Comparison of ENCODE assay signal across 21 cellular contexts in the genomic region with DNA sequence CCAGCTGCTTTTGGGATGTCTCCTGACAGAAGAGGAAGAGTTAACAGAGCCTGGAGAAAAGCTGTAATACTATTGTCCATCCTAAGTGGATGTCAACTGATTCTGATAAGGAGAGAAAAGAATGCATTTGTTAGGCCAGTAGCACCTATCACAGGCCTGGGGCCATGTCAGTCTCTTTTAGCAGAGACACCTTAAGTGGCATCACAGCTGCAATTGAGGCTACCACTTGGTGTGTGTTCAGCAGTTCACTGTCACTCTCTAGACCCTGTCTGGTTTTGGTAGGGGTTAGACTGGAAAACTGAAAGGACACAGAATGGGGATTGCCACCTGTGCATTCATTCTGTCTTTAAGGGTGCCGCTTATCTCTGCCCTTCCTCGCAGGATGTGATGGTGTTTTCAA. TPM values are rescaled to one million over a fixed set of nuclear protein-coding genes. Genes with fewer than 3 reads are reported as not detected.
DNase-seq lines count a peak whose midpoint lies in the region; ATAC-seq and TF ChIP-seq lines count a peak whose summit lies in the region.
"Had no signal": no experiment of that assay in that cellular context is flagged by ENCODE, and none has a peak within 500 bp of the region (broad histone marks: within the 10 kb centered on the region; RNA-seq: fewer than 3 reads in every experiment).

No MANE protein-coding gene starts in this region.

- H3K14ac ChIP-seq in H9 (ENCODE audit: insufficient read depth, low read length) = no peak overlapping the region

- H3K4me3 ChIP-seq in MM.1S (ENCODE audit: low read length) (no peak overlapping the region), endodermal cell (ENCODE audit: low read length) (no peak overlapping the region), mesendoderm (ENCODE audit: low read length) (no peak overlapping the region), hepatocyte (no peak overlapping the region)
- H3K4me3 ChIP-seq: A549; BLaER1 treated with 17β-estradiol and CSF1 and Interleukin-3, amounts not matched to agents 10 nM and 100 nM had no signal

- H2AK5ac ChIP-seq in H9 (ENCODE audit: insufficient read length, low read length) (no peak overlapping the region), mesendoderm (ENCODE audit: low read length) (no peak overlapping the region)

- H3K27me3 Mint-ChIP-seq in H9 (ENCODE audit: low read depth) = no peaks in the 10 kb centered on the region
- H3K27me3 Mint-ChIP-seq in endodermal cell (ENCODE audit: insufficient read depth) = no peaks in the 10 kb centered on the region
- H3K27me3 Mint-ChIP-seq: CD4-positive, alpha-beta T cell; CD8-positive, alpha-beta memory T cell had no signal

- no peak overlapping the region for H2BK15ac ChIP-seq in H9 (ENCODE audit: low read depth, low read length)
- no peak overlapping the region for H2BK15ac ChIP-seq in mesendoderm (replicated peaks; ENCODE audit: low read depth)

- H3K4me2 ChIP-seq in H9 (ENCODE audit: insufficient read depth, insufficient read length, low read length) (no peak overlapping the region), MM.1S (ENCODE audit: low read depth, low read length) (no peak overlapping the region), mesendoderm (ENCODE audit: low read length) (no peak overlapping the region), hepatocyte (no peak overlapping the region)
- H3K4me2 ChIP-seq: A549; BLaER1 treated with 17β-estradiol and CSF1 and Interleukin-3, amounts not matched to agents 10 nM and 100 nM had no signal

- no peaks in the 10 kb centered on the region for H3K9me3 ChIP-seq in H9 (ENCODE audit: control insufficient read depth, low read depth, low read length)
- H3K9me3 ChIP-seq in MM.1S (replicated peaks; ENCODE audit: insufficient read depth, low read length) = no peaks in the 10 kb centered on the region
- H3K9me3 ChIP-seq in endodermal cell (ENCODE audit: control insufficient read depth, low read length) = no peaks in the 10 kb centered on the region
- H3K9me3 ChIP-seq in hepatocyte (ENCODE audit: low read depth) = no peaks in the 10 kb centered on the region
- H3K9me3 ChIP-seq: BE2C had no signal

- ATAC-seq in HG03025 (IDR thresholded peaks at IDR 0.05; ENCODE audit: low FRiP score, unreplicated experiment) (no peak), HG03432 (IDR thresholded peaks at IDR 0.05; ENCODE audit: unreplicated experiment) (no peak)

- peaks cover 0 to 17% (median 5%) of the 10 kb centered on the region in 3 experiments; a peak in 2 of 7 replicates for H3K36me3 Mint-ChIP-seq in H9 (ENCODE audit: insufficient read depth in 1 of 3, low read depth in 3 of 3)
- peaks cover 2% of the 10 kb centered on the region for H3K36me3 Mint-ChIP-seq in endodermal cell (ENCODE audit: low read depth)
- H3K36me3 Mint-ChIP-seq: CD14-positive monocyte had no signal

- H3K9ac ChIP-seq in H9 (ENCODE audit: extremely low read depth, insufficient read length, low read length) (no peak overlapping the region), MM.1S (ENCODE audit: low read length) (no peak overlapping the region), endodermal cell (ENCODE audit: extremely low read depth, low read length, poor library complexity, severe bottlenecking) (no peak overlapping the region), mesendoderm (ENCODE audit: low read length) (no peak overlapping the region)
- H3K9ac ChIP-seq: BLaER1 treated with 17β-estradiol and CSF1 and Interleukin-3, amounts not matched to agents 10 nM and 100 nM had no signal

- DNase-seq in H9 (peak; percentile 14), MM.1S (peak; percentile 18), endodermal cell (peak; percentile 58), mesendoderm (peak; percentile 46), hepatocyte (ENCODE audit: low spot score) (no peak), RKO (ENCODE audit: low spot score) (no peak)
- DNase-seq: 8988T; ACHN; AML-193; BE2C; CD4-positive, alpha-beta T cell; CD8-positive, alpha-beta memory T cell; DMS53; DMS79 treated with DMSO at 0.1 percent for 48 hours; GOT3; HCEC 1CT had no signal

- no peak overlapping the region for H3K4me3 Mint-ChIP-seq in H9
- H3K4me3 Mint-ChIP-seq in endodermal cell = no peak overlapping the region
- H3K4me3 Mint-ChIP-seq: CD14-positive monocyte; CD4-positive, alpha-beta T cell; CD8-positive, alpha-beta memory T cell had no signal

- H3K18ac ChIP-seq in H9 (ENCODE audit: insufficient read length, low read depth, low read length) (no peak overlapping the region), mesendoderm (ENCODE audit: low read length) (no peak overlapping the region)

- no peak overlapping the region for H3K23ac ChIP-seq in H9 (ENCODE audit: insufficient read length, low read depth, low read length)
- no peak overlapping the region for H3K23ac ChIP-seq in mesendoderm (ENCODE audit: low read length)

- no peak overlapping the region for H2BK12ac ChIP-seq in H9 (ENCODE audit: insufficient read length, low read depth, low read length)

- H3K4me1 Mint-ChIP-seq in H9 (peaks cover 12 to 13% of the 10 kb centered on the region in 2 experiments), endodermal cell (peaks cover 16% of the 10 kb centered on the region)
- H3K4me1 Mint-ChIP-seq: CD8-positive, alpha-beta memory T cell had no signal

- H4K20me1 ChIP-seq in H9 (ENCODE audit: control insufficient read depth, insufficient read depth, insufficient read length) (no peaks in the 10 kb centered on the region), MM.1S (ENCODE audit: insufficient read depth, low read length) (no peaks in the 10 kb centered on the region), hepatocyte (ENCODE audit: insufficient read depth, poor library complexity, severe bottlenecking) (no peaks in the 10 kb centered on the region)
- H4K20me1 ChIP-seq: BLaER1 treated with 17β-estradiol and CSF1 and Interleukin-3, amounts not matched to agents 10 nM and 100 nM had no signal

- H3K4me1 ChIP-seq in H9 (ENCODE audit: insufficient read depth, low read length) = no peaks in the 10 kb centered on the region; the same call in 1 of the 2 replicates
- H3K4me1 ChIP-seq in MM.1S (ENCODE audit: low read length) = no peaks in the 10 kb centered on the region
- no peaks in the 10 kb centered on the region for H3K4me1 ChIP-seq in endodermal cell (ENCODE audit: control insufficient read depth, insufficient read depth, low read length)
- no peaks in the 10 kb centered on the region for H3K4me1 ChIP-seq in mesendoderm (ENCODE audit: control insufficient read depth, low read depth, low read length)
- H3K4me1 ChIP-seq in hepatocyte (ENCODE audit: insufficient read depth) = no peaks in the 10 kb centered on the region
- H3K4me1 ChIP-seq: A549, BE2C had no signal

- no peak overlapping the region for H3T11ph ChIP-seq in H9 (ENCODE audit: low read length)

- H3K4ac ChIP-seq in H9 (ENCODE audit: low read depth, low read length) (no peak overlapping the region), mesendoderm (ENCODE audit: low read depth, low read length) (no peak overlapping the region)

- no peak overlapping the region for H4K5ac ChIP-seq in H9 (ENCODE audit: insufficient read length, low read depth, low read length)
- H4K5ac ChIP-seq in mesendoderm (ENCODE audit: low read length) = no peak overlapping the region

- H3K79me2 ChIP-seq in H9 (ENCODE audit: insufficient read depth, low read length) = no peaks in the 10 kb centered on the region
- H3K79me2 ChIP-seq in MM.1S (ENCODE audit: low read length) = no peaks in the 10 kb centered on the region
- no peaks in the 10 kb centered on the region for H3K79me2 ChIP-seq in mesendoderm (ENCODE audit: control insufficient read depth, insufficient read depth, low read length)
- H3K79me2 ChIP-seq in hepatocyte = no peaks in the 10 kb centered on the region

- H2AFZ ChIP-seq in H9 (ENCODE audit: low read length) (no peak overlapping the region), MM.1S (ENCODE audit: low read length) (no peak overlapping the region), hepatocyte (no peak overlapping the region)

- TF ChIP-seq CTCF in H9 (conservative IDR thresholded peaks at IDR 0.05) (no peak), MM.1S (IDR thresholded peaks at IDR 0.05; ENCODE audit: low read length) (no peak), endodermal cell (conservative IDR thresholded peaks at IDR 0.05) (no peak), hepatocyte (IDR thresholded peaks at IDR 0.05; ENCODE audit: poor library complexity) (no peak)

- no peak overlapping the region for H3K27ac ChIP-seq in H9 (ENCODE audit: insufficient read length, low read depth, low read length)
- H3K27ac ChIP-seq in MM.1S (ENCODE audit: low read length) = no peak overlapping the region
- H3K27ac ChIP-seq in endodermal cell (ENCODE audit: low read depth, low read length) = no peak overlapping the region
- H3K27ac ChIP-seq in mesendoderm (ENCODE audit: low read depth, low read length) = no peak overlapping the region
- no peak overlapping the region for H3K27ac ChIP-seq in hepatocyte
- H3K27ac ChIP-seq: A549; BLaER1 treated with 17β-estradiol and CSF1 and Interleukin-3, amounts not matched to agents 10 nM and 100 nM had no signal

- H2BK5ac ChIP-seq in H9 (ENCODE audit: insufficient read length, low read length) = no peak overlapping the region
- H2BK5ac ChIP-seq in mesendoderm (ENCODE audit: low read length) = no peak overlapping the region

- H3K36me3 ChIP-seq in MM.1S (replicated peaks; ENCODE audit: insufficient read depth, low read length) = no peaks in the 10 kb centered on the region
- H3K36me3 ChIP-seq in endodermal cell (ENCODE audit: control insufficient read depth, insufficient read depth, low read length) = no peaks in the 10 kb centered on the region
- H3K36me3 ChIP-seq in mesendoderm (ENCODE audit: control insufficient read depth, insufficient read depth, low read length) = no peaks in the 10 kb centered on the region
- H3K36me3 ChIP-seq in hepatocyte (replicated peaks; ENCODE audit: insufficient read depth, low read depth) = no peaks in the 10 kb centered on the region
- H3K36me3 ChIP-seq: BE2C; BLaER1 treated with 17β-estradiol and CSF1 and Interleukin-3, amounts not matched to agents 10 nM and 100 nM had no signal

- no peaks in the 10 kb centered on the region for H3K23me2 ChIP-seq in H9 (ENCODE audit: insufficient read length, low read depth, low read length, poor library complexity, severe bottlenecking)

- H3K9me3 Mint-ChIP-seq in H9 = peaks cover 10 to 14% of the 10 kb centered on the region in 2 experiments; a peak in 4 of 5 replicates
- H3K9me3 Mint-ChIP-seq in endodermal cell = peaks cover 17% of the 10 kb centered on the region
- H3K9me3 Mint-ChIP-seq: CD4-positive, alpha-beta T cell had no signal

- H3F3A ChIP-seq in MM.1S (ENCODE audit: insufficient read depth, low read length) = no peaks in the 10 kb centered on the region

- no CpG with 5 or more reads among the region's 2 CpGs for WGBS in H9 (ENCODE audit: extremely low coverage, insufficient read length, low lambda C conversion rate)
- 83 to 92% methylated on average over 1 to 2 of the region's 2 CpGs for WGBS in endodermal cell (ENCODE audit: insufficient coverage in 1 of 2, insufficient read length in 1 of 2), 2 experiments
- no CpG with 5 or more reads among the region's 2 CpGs for WGBS in mesendoderm (ENCODE audit: extremely low coverage, insufficient coverage, low lambda C conversion rate)
- WGBS in hepatocyte (ENCODE audit: low lambda C conversion rate, missing lambda C conversion rate) = 88% methylated on average over 2 of the region's 2 CpGs

- H2BK20ac ChIP-seq in H9 (ENCODE audit: low read depth, low read length, poor library complexity, severe bottlenecking) = no peak overlapping the region

- H4K91ac ChIP-seq in H9 (ENCODE audit: insufficient read length, low read depth, low read length) = no peak overlapping the region

- H2BK120ac ChIP-seq in H9 (ENCODE audit: low read depth, low read length, poor library complexity, severe bottlenecking) (no peak overlapping the region), mesendoderm (ENCODE audit: low read depth, low read length) (no peak overlapping the region)

- H3K27me3 ChIP-seq in H9 (ENCODE audit: insufficient read depth, low read length) (no peaks in the 10 kb centered on the region), MM.1S (replicated peaks; ENCODE audit: insufficient read depth, low read length) (no peaks in the 10 kb centered on the region), endodermal cell (ENCODE audit: control insufficient read depth, insufficient read depth, low read length, poor library complexity, severe bottlenecking) (no peaks in the 10 kb centered on the region), mesendoderm (ENCODE audit: insufficient read depth, low read length, poor library complexity) (no peaks in the 10 kb centered on the region), hepatocyte (no peaks in the 10 kb centered on the region)
- H3K27me3 ChIP-seq: BE2C; BLaER1 treated with 17β-estradiol and CSF1 and Interleukin-3, amounts not matched to agents 10 nM and 100 nM had no signal

- H4K8ac ChIP-seq in H9 (replicated peaks; ENCODE audit: insufficient read length, low read depth, low read length) (no peak overlapping the region), mesendoderm (ENCODE audit: low read depth, low read length) (no peak overlapping the region)

- H3K9me2 ChIP-seq in MM.1S (replicated peaks; ENCODE audit: insufficient read depth, low read length) = no peaks in the 10 kb centered on the region
- no peaks in the 10 kb centered on the region for H3K9me2 ChIP-seq in hepatocyte (replicated peaks; ENCODE audit: insufficient read depth)

- H3K27ac Mint-ChIP-seq in H9 (peak overlapping the region in 1 of 3 experiments; percentile 58; a peak in 1 of 7 replicates), endodermal cell (peak overlapping the region; percentile 49)
- H3K27ac Mint-ChIP-seq: CD14-positive monocyte; CD4-positive, alpha-beta T cell; CD8-positive, alpha-beta memory T cell had no signal

- H3K56ac ChIP-seq in H9 (ENCODE audit: insufficient read length, low read depth, low read length) = no peak overlapping the region
- no peak overlapping the region for H3K56ac ChIP-seq in mesendoderm (ENCODE audit: low read length)

- H3K79me1 ChIP-seq in H9 (ENCODE audit: insufficient read depth, low read depth, low read length, poor library complexity, severe bottlenecking) (no peaks in the 10 kb centered on the region), mesendoderm (ENCODE audit: low read length) (no peaks in the 10 kb centered on the region)

RNA-seq across cellular contexts. Expression of gene PSMD12, which starts 42.0 kb away (rescaled TPM):
- 90.5 and 92.9 TPM in 2 replicates for total RNA-seq in H9 (2021)
- total RNA-seq in endodermal cell = 10 to 100 TPM; 70.9 to 71.7 TPM
- 47.2 TPM for polyA plus RNA-seq in endodermal cell (2013, experiment 1 of 2)
- polyA plus RNA-seq in endodermal cell (2013, experiment 2 of 2) = 44.4 TPM
- 86.5 TPM for polyA plus RNA-seq in mesendoderm (2013, experiment 1 of 2)
- polyA plus RNA-seq in mesendoderm (2013, experiment 2 of 2) = 87.8 TPM
- total RNA-seq in hepatocyte = 27.1 and 28.4 TPM in 2 replicates
- 62.8 and 65.3 TPM in 2 replicates for polyA plus RNA-seq in hepatocyte

RNA-seq across cellular contexts. Expression of gene PITPNC1, which starts 52.8 kb away (rescaled TPM):
- total RNA-seq in H9 (2021) = 37.5 and 39.1 TPM in 2 replicates
- total RNA-seq in endodermal cell = 10 to 100 TPM; 28.9 to 36.4 TPM
- polyA plus RNA-seq in endodermal cell (2013, experiment 1 of 2) = 16.3 TPM
- polyA plus RNA-seq in endodermal cell (2013, experiment 2 of 2) = 15.6 TPM
- 54.2 TPM for polyA plus RNA-seq in mesendoderm (2013, experiment 1 of 2)
- 52.1 TPM for polyA plus RNA-seq in mesendoderm (2013, experiment 2 of 2)
- 4.6 and 8.3 TPM in 2 replicates for total RNA-seq in hepatocyte
- polyA plus RNA-seq in hepatocyte = 8.1 and 9.3 TPM in 2 replicates

Comparison
In these comparisons a context has a peak if more than half of its experiments do, and no peak if none do; other contexts are left out.
1. DNase-seq: peak in H9 (single experiment), MM.1S (single experiment), endodermal cell (single experiment) and mesendoderm (single experiment); none in hepatocyte (single experiment) and RKO (single experiment).